Comparison of ENCODE assay signal across 8 cellular contexts in genomic region chr14:56944397-56944796, GRCh38.
"Had no signal": no experiment of that assay in that cellular context is flagged by ENCODE, and none has a peak within 500 bp of the region (broad histone marks: within the 10 kb centered on the region; RNA-seq: fewer than 3 reads in every experiment).

No MANE protein-coding gene starts in this region.

- ATAC-seq: GM12878 had no signal

- DNase-seq: GDM1, GF-D8 had no signal

- H3K4me3 ChIP-seq: GM12878 had no signal

- FAIRE-seq: G401.6, GM12878, GM12891, GM12892, GM18507, GM19239 had no signal
